Comparison of ENCODE assay signal across 7 cellular contexts in genomic region chr19:11420429-11420893, GRCh38. TPM values are rescaled to one million over a fixed set of nuclear protein-coding genes. Genes with fewer than 3 reads are reported as not detected.
DNase-seq lines count a peak whose midpoint lies in the region; ATAC-seq and TF ChIP-seq lines count a peak whose summit lies in the region.
"Had no signal": no experiment of that assay in that cellular context is flagged by ENCODE, and none has a peak within 500 bp of the region (broad histone marks: within the 10 kb centered on the region; RNA-seq: fewer than 3 reads in every experiment).

No MANE protein-coding gene starts in this region.

- TF ChIP-seq CTCF in CD4-positive, alpha-beta T cell (IDR thresholded peaks at IDR 0.05) = no peak
- TF ChIP-seq CTCF in activated CD8-positive, alpha-beta T cell treated with anti-CD3 and anti-CD28 coated beads for 36 hours (IDR thresholded peaks at IDR 0.05) = no peak

- CTCF ChIA-PET in CD4-positive, alpha-beta T cell (lab: Charles Lee) = interaction anchor here (1.5 to 1.6 kb wide), 2 partner anchors 15 to 40 kb away, joined by 4 to 5 read pairs; partner anchors contain the start of genes ODAD3 and PRKCSH
- CTCF ChIA-PET in activated CD8-positive, alpha-beta T cell treated with anti-CD3 and anti-CD28 coated beads for 36 hours (lab: Charles Lee) = interaction anchor here (1.6 to 4.6 kb wide), 2 partner anchors 39 to 74 kb away, joined by 3 to 29 read pairs; partner anchors contain the start of genes CCDC159 and TMEM205

- POLR2A ChIA-PET in CD4-positive, alpha-beta T cell (lab: Charles Lee) = interaction anchor here (0.6 to 2.0 kb wide), 5 partner anchors 15 to 62 kb away, joined by 3 to 5 read pairs (median 3); partner anchors contain the start of genes EPOR, ODAD3 and PRKCSH
- POLR2A ChIA-PET in activated CD8-positive, alpha-beta T cell treated with anti-CD3 and anti-CD28 coated beads for 36 hours (lab: Charles Lee) = interaction anchor here (0.6 to 6.1 kb wide), 2 partner anchors 19 to 39 kb away, joined by 5 to 26 read pairs; no protein-coding TSS in a partner anchor

- H3K9me3 ChIP-seq in CD4-positive, alpha-beta T cell (ENCODE audit: control insufficient read depth, low read length) = no peaks in the 10 kb centered on the region

- no peak for ATAC-seq in CD4-positive, alpha-beta T cell (ENCODE audit: poor library complexity)
- no peak for ATAC-seq in activated CD8-positive, alpha-beta T cell treated with anti-CD3 and anti-CD28 coated beads for 36 hours
- ATAC-seq in memory B cell (ENCODE audit: low read depth) = no peak

- intact Hi-C loops in CD4-positive, alpha-beta T cell (cut with DNase I, micrococcal nuclease) = no loop called here
- intact Hi-C loops in activated CD8-positive, alpha-beta T cell treated with anti-CD3 and anti-CD28 coated beads for 36 hours (cut with micrococcal nuclease) = no loop called here

- H3K4me1 Mint-ChIP-seq in CD4-positive, alpha-beta T cell (ENCODE audit: low read depth) = peaks cover 43% of the 10 kb centered on the region
- peaks cover 31% of the 10 kb centered on the region for H3K4me1 Mint-ChIP-seq in activated CD8-positive, alpha-beta T cell treated with anti-CD3 and anti-CD28 coated beads for 36 hours (ENCODE audit: low read depth)
- peaks cover 42% of the 10 kb centered on the region for H3K4me1 Mint-ChIP-seq in memory B cell

- no peaks in the 10 kb centered on the region for H3K9me3 Mint-ChIP-seq in CD4-positive, alpha-beta T cell
- no peaks in the 10 kb centered on the region for H3K9me3 Mint-ChIP-seq in activated CD8-positive, alpha-beta T cell treated with anti-CD3 and anti-CD28 coated beads for 36 hours
- H3K9me3 Mint-ChIP-seq in memory B cell = peaks cover 2% of the 10 kb centered on the region
- H3K9me3 Mint-ChIP-seq: neural crest cell had no signal

- peaks cover 74% of the 10 kb centered on the region for H3K27me3 Mint-ChIP-seq in CD4-positive, alpha-beta T cell
- H3K27me3 Mint-ChIP-seq in activated CD8-positive, alpha-beta T cell treated with anti-CD3 and anti-CD28 coated beads for 36 hours = peaks cover 52% of the 10 kb centered on the region
- peaks cover 24% of the 10 kb centered on the region for H3K27me3 Mint-ChIP-seq in memory B cell

- H3K4me3 Mint-ChIP-seq in CD4-positive, alpha-beta T cell = peak overlapping the region; percentile 74
- H3K4me3 Mint-ChIP-seq in activated CD8-positive, alpha-beta T cell treated with anti-CD3 and anti-CD28 coated beads for 36 hours = peak overlapping the region; percentile 65
- H3K4me3 Mint-ChIP-seq in memory B cell = peak overlapping the region; percentile 86
- H3K4me3 Mint-ChIP-seq: neural crest cell had no signal

- H3K27me3 ChIP-seq in CD4-positive, alpha-beta T cell (ENCODE audit: control insufficient read depth, insufficient read depth, low read length) = peaks cover 57% of the 10 kb centered on the region

- H3K36me3 Mint-ChIP-seq in CD4-positive, alpha-beta T cell (ENCODE audit: low read depth) = no peaks in the 10 kb centered on the region
- H3K36me3 Mint-ChIP-seq in activated CD8-positive, alpha-beta T cell treated with anti-CD3 and anti-CD28 coated beads for 36 hours (ENCODE audit: low read depth) = no peaks in the 10 kb centered on the region
- H3K36me3 Mint-ChIP-seq in memory B cell = no peaks in the 10 kb centered on the region

- DNase-seq in CD4-positive, alpha-beta T cell = no peak
- DNase-seq in activated CD8-positive, alpha-beta T cell treated with anti-CD3 and anti-CD28 coated beads for 36 hours = no peak
- DNase-seq in memory B cell (ENCODE audit: low spot score in 2 of 2) = no peak
- DNase-seq in activated CD4-positive, CD25-positive, alpha-beta regulatory T cell (lab: John Stamatoyannopoulos, UW) = no peak
- no peak for DNase-seq in glomerular visceral epithelial cell (ENCODE audit: extremely low spot score)
- DNase-seq in GM19240 (ENCODE audit: insufficient read length, low spot score) = no peak

- H3K27ac Mint-ChIP-seq in CD4-positive, alpha-beta T cell = no peak overlapping the region
- no peak overlapping the region for H3K27ac Mint-ChIP-seq in activated CD8-positive, alpha-beta T cell treated with anti-CD3 and anti-CD28 coated beads for 36 hours
- H3K27ac Mint-ChIP-seq in memory B cell = no peak overlapping the region

- H3K27ac ChIP-seq in CD4-positive, alpha-beta T cell (ENCODE audit: low read depth, low read length) = no peak overlapping the region

RNA-seq across cellular contexts. Expression of gene RGL3, which starts 1.3 kb away (rescaled TPM):
- not detected for total RNA-seq in CD4-positive, alpha-beta T cell
- total RNA-seq in activated CD8-positive, alpha-beta T cell treated with anti-CD3 and anti-CD28 coated beads for 36 hours = not detected

RNA-seq across cellular contexts. Expression of gene ODAD3, which starts 14.5 kb away (rescaled TPM):
- total RNA-seq in CD4-positive, alpha-beta T cell = not detected
- total RNA-seq in activated CD8-positive, alpha-beta T cell treated with anti-CD3 and anti-CD28 coated beads for 36 hours = under 1 TPM; 0.47 to 0.70 TPM

RNA-seq across cellular contexts. Expression of gene PRKCSH, which starts 15.0 kb away (rescaled TPM):
- total RNA-seq in CD4-positive, alpha-beta T cell = 100 to 1,000 TPM; 257 to 260 TPM
- 100 to 1,000 TPM; 207 to 211 TPM for total RNA-seq in activated CD8-positive, alpha-beta T cell treated with anti-CD3 and anti-CD28 coated beads for 36 hours

RNA-seq across cellular contexts. Expression of gene EPOR, which starts 36.3 kb away (rescaled TPM):
- total RNA-seq in CD4-positive, alpha-beta T cell = 10 to 100 TPM; 10.9 to 11.3 TPM
- total RNA-seq in activated CD8-positive, alpha-beta T cell treated with anti-CD3 and anti-CD28 coated beads for 36 hours = 1 to 10 TPM; 7.0 to 9.8 TPM

RNA-seq across cellular contexts. Expression of gene SWSAP1, which starts 46.0 kb away (rescaled TPM):
- 1 to 10 TPM; 2.6 to 2.7 TPM for total RNA-seq in CD4-positive, alpha-beta T cell
- total RNA-seq in activated CD8-positive, alpha-beta T cell treated with anti-CD3 and anti-CD28 coated beads for 36 hours = 1 to 10 TPM; 1.5 to 1.8 TPM
